In genomic region chr1:11923069-11923826, GRCh38 we compare ENCODE assay signal across 12 cellular contexts. TPM values are rescaled to one million over a fixed set of nuclear protein-coding genes. Genes with fewer than 3 reads are reported as not detected.
DNase-seq lines count a peak whose midpoint lies in the region; ATAC-seq and TF ChIP-seq lines count a peak whose summit lies in the region.
"Had no signal": no experiment of that assay in that cellular context is flagged by ENCODE, and none has a peak within 500 bp of the region (broad histone marks: within the 10 kb centered on the region; RNA-seq: fewer than 3 reads in every experiment).

No MANE protein-coding gene starts in this region.

- TF ChIP-seq CTCF in RWPE1 (conservative IDR thresholded peaks at IDR 0.05; ENCODE audit: low read depth), result no peak
- no peak for TF ChIP-seq CTCF in endothelial cell (IDR thresholded peaks at IDR 0.05; ENCODE audit: unreplicated experiment)
- no peak for TF ChIP-seq CTCF in body of pancreas (IDR thresholded peaks at IDR 0.05)

- peak overlapping the region; percentile 51 to 85 (median 63) for H3K9ac ChIP-seq in skeletal muscle tissue (ENCODE audit: low read depth in 1 of 3, low read length in 3 of 3)

- H3K36me3 ChIP-seq in skeletal muscle tissue (ENCODE audit: control insufficient read depth in 3 of 3, insufficient read depth in 3 of 3, low read length in 3 of 3), result peaks cover 10 to 18% (median 12%) of the 10 kb centered on the region in 3 donors
- peaks cover 4 to 9% of the 10 kb centered on the region in 2 donors for H3K36me3 ChIP-seq in body of pancreas (replicated peaks in 1 of 2; ENCODE audit: insufficient read depth in 1 of 2, low read depth in 2 of 2)

- peak overlapping the region; percentile 92 for H3K4me3 Mint-ChIP-seq in activated T-cell treated with anti-CD3 and anti-CD28 coated beads, Interleukin-2, amount 50 U/mL, for 4 hours
- H3K4me3 Mint-ChIP-seq in endothelial cell (ENCODE audit: unreplicated experiment), result peak overlapping the region; percentile 91

- CTCF ChIA-PET in RWPE1 (lab: Yijun Ruan, JAX), result no interaction called here

- H3K9me3 Mint-ChIP-seq in activated T-cell treated with anti-CD3 and anti-CD28 coated beads, Interleukin-2, amount 50 U/mL, for 4 hours, result no peaks in the 10 kb centered on the region
- no peaks in the 10 kb centered on the region for H3K9me3 Mint-ChIP-seq in endothelial cell (ENCODE audit: unreplicated experiment)

- DNase-seq in activated T-cell treated with anti-CD3 and anti-CD28 coated beads, Interleukin-2, amount 50 U/mL, for 4 hours, result no peak
- no peak for DNase-seq in activated T-cell treated with anti-CD3 and anti-CD28 coated beads, Interleukin-2, amount 50 U/mL, for 48 hours
- DNase-seq in RWPE1 (ENCODE audit: low spot score) (no peak), endothelial cell (ENCODE audit: low spot score) (no peak), body of pancreas (no peak), NOMO-1 treated with DMSO at 0.1 percent for 48 hours (lab: John Stamatoyannopoulos, UW; ENCODE audit: unreplicated experiment) (no peak)
- DNase-seq: cortex of kidney; HCEC 1CT; NCI-H748 treated with DMSO at 0.1 percent for 48 hours; stimulated activated CD8-positive, alpha-beta memory T cell treated with anti-CD3 and anti-CD28 coated beads, Interleukin-4, amount 100 ng/mL, for 48 hours had no signal

- no peak for ATAC-seq in activated T-cell treated with anti-CD3 and anti-CD28 coated beads, Interleukin-2, amount 50 U/mL, for 4 hours
- ATAC-seq in body of pancreas, result no peak
- ATAC-seq in HG02973 (IDR thresholded peaks at IDR 0.05; ENCODE audit: unreplicated experiment), result no peak

- H3K9me3 ChIP-seq in skeletal muscle tissue (ENCODE audit: control insufficient read depth in 3 of 3, low read length in 3 of 3) (no peaks in the 10 kb centered on the region), body of pancreas (no peaks in the 10 kb centered on the region)

- intact Hi-C loops in body of pancreas (cut with DNase I), result no loop called here

- POLR2A ChIA-PET in RWPE1 (lab: Yijun Ruan, JAX; ENCODE audit: low non-redundant PET), result no interaction called here

- peaks cover 38% of the 10 kb centered on the region for H3K4me1 Mint-ChIP-seq in activated T-cell treated with anti-CD3 and anti-CD28 coated beads, Interleukin-2, amount 50 U/mL, for 4 hours (ENCODE audit: low read depth)
- H3K4me1 Mint-ChIP-seq in endothelial cell (ENCODE audit: unreplicated experiment), result peaks cover 28% of the 10 kb centered on the region

- peak overlapping the region; percentile 65 for H3K27ac ChIP-seq in RWPE1
- peak overlapping the region; percentile 47 for H3K27ac ChIP-seq in skeletal muscle tissue (ENCODE audit: low read depth, low read length)
- no peak overlapping the region for H3K27ac ChIP-seq in body of pancreas

- H3K36me3 Mint-ChIP-seq in activated T-cell treated with anti-CD3 and anti-CD28 coated beads, Interleukin-2, amount 50 U/mL, for 4 hours (ENCODE audit: insufficient read depth), result peaks cover 38% of the 10 kb centered on the region
- peaks cover 27% of the 10 kb centered on the region for H3K36me3 Mint-ChIP-seq in endothelial cell (ENCODE audit: low read depth, unreplicated experiment)

- TF ChIP-seq POLR2A in body of pancreas (IDR thresholded peaks at IDR 0.05), result no peak

- H3K27me3 ChIP-seq in skeletal muscle tissue (ENCODE audit: control insufficient read depth in 3 of 3, insufficient read depth in 3 of 3, low read length in 3 of 3) (no peaks in the 10 kb centered on the region), body of pancreas (no peaks in the 10 kb centered on the region)

- peaks cover 61 to 71% (median 61%) of the 10 kb centered on the region in 3 donors for H3K4me1 ChIP-seq in skeletal muscle tissue (ENCODE audit: control insufficient read depth in 3 of 3, insufficient read depth in 3 of 3, low read length in 3 of 3)
- H3K4me1 ChIP-seq in body of pancreas, result peaks cover 51% of the 10 kb centered on the region

- WGBS in body of pancreas, 2 donors, result 78 to 82% methylated on average over 20 to 24 of the region's 24 CpGs

- peak overlapping the region; percentile 43 to 72 (median 56) for H3K4me3 ChIP-seq in skeletal muscle tissue (ENCODE audit: low read length in 3 of 3)
- H3K4me3 ChIP-seq in body of pancreas, result no peak overlapping the region

- H3K27ac Mint-ChIP-seq in endothelial cell (ENCODE audit: unreplicated experiment), result peak overlapping the region; percentile 70

- no peaks in the 10 kb centered on the region for H3K27me3 Mint-ChIP-seq in activated T-cell treated with anti-CD3 and anti-CD28 coated beads, Interleukin-2, amount 50 U/mL, for 4 hours (ENCODE audit: low read depth)
- H3K27me3 Mint-ChIP-seq in endothelial cell (ENCODE audit: unreplicated experiment), result peaks cover 20% of the 10 kb centered on the region

RNA-seq across cellular contexts. Expression of gene KIAA2013, which starts 3.0 kb away (rescaled TPM):
- 10 to 100 TPM; 31.4 to 39.3 (median 35.0) TPM for total RNA-seq in activated T-cell treated with anti-CD3 and anti-CD28 coated beads, Interleukin-2, amount 50 U/mL, for 4 hours
- total RNA-seq in endothelial cell (ENCODE audit: unreplicated experiment) (38.0 TPM), skeletal muscle tissue (20.9 TPM), body of pancreas (10 to 100 TPM; 67.7 to 87.0 TPM)

RNA-seq across cellular contexts. Expression of gene PLOD1, which starts 11.3 kb away (rescaled TPM):
- total RNA-seq in activated T-cell treated with anti-CD3 and anti-CD28 coated beads, Interleukin-2, amount 50 U/mL, for 4 hours, result 10 to 100 TPM; 11.8 to 20.4 (median 16.1) TPM
- 173 TPM for total RNA-seq in endothelial cell (ENCODE audit: unreplicated experiment)
- 97.6 TPM for total RNA-seq in skeletal muscle tissue
- total RNA-seq in body of pancreas, result 10 to 100 TPM; 30.9 to 39.6 TPM

RNA-seq across cellular contexts. Expression of gene MFN2, which starts 57.0 kb away (rescaled TPM):
- total RNA-seq in activated T-cell treated with anti-CD3 and anti-CD28 coated beads, Interleukin-2, amount 50 U/mL, for 4 hours, result 100 to 1,000 TPM in 1 of 3 donors, 10 to 100 TPM in 2; 96.2 to 105 (median 96.7) TPM
- total RNA-seq in endothelial cell (ENCODE audit: unreplicated experiment) (59.4 TPM), skeletal muscle tissue (37.6 TPM), body of pancreas (10 to 100 TPM; 20.1 to 20.8 TPM)

Comparison
In these comparisons a context has a peak if more than half of its experiments do, and no peak if none do; other contexts are left out.
1. H3K27ac ChIP-seq: peak in RWPE1 (single experiment) and skeletal muscle tissue (single experiment); none in body of pancreas (0 of 4).
2. H3K4me3 ChIP-seq: peak in skeletal muscle tissue (3 of 3); none in body of pancreas (0 of 2).